Comparison of ENCODE assay signal across 1 cellular context in genomic region chr1:45304311-45305081, GRCh38.
TF ChIP-seq lines count a peak whose summit lies in the region.

No MANE protein-coding gene starts in this region.

TF ChIP-seq in HepG2, 621 proteins besides CTCF, POLR2A, EP300 and RAD21 (continues in another document):
- TF ChIP-seq ZNF263 (CRISPR knock-in tag; IDR thresholded peaks at IDR 0.05) (no peak), ZNF614 (CRISPR knock-in tag; IDR thresholded peaks at IDR 0.05; ENCODE audit: borderline replicate concordance) (no peak), DNMT1 (CRISPR knock-in tag; IDR thresholded peaks at IDR 0.05) (no peak), ZBTB2 (CRISPR knock-in tag; IDR thresholded peaks at IDR 0.05; ENCODE audit: low read depth) (0 out of 2 replicates have a peak, but pooled peaks have one; percentile 12), HMGXB3 (CRISPR knock-in tag; IDR thresholded peaks at IDR 0.05; ENCODE audit: borderline replicate concordance) (no peak), THAP9 (CRISPR knock-in tag; IDR thresholded peaks at IDR 0.05; ENCODE audit: borderline replicate concordance) (peak; percentile 61; the same call in 1 of the 2 replicates), ZNF207 (IDR thresholded peaks at IDR 0.05; ENCODE audit: borderline replicate concordance) (no peak), ZNF83 (CRISPR knock-in tag; IDR thresholded peaks at IDR 0.05; ENCODE audit: borderline replicate concordance) (no peak), ELF3 (CRISPR knock-in tag; IDR thresholded peaks at IDR 0.05) (no peak), ZSCAN20 (CRISPR knock-in tag; IDR thresholded peaks at IDR 0.05; ENCODE audit: borderline replicate concordance) (no peak), DMTF1 (CRISPR knock-in tag; IDR thresholded peaks at IDR 0.05) (no peak), ZNF543 (CRISPR knock-in tag; IDR thresholded peaks at IDR 0.05) (peak; percentile 99), CHD2 (IDR thresholded peaks at IDR 0.05; ENCODE audit: low read depth, low read length) (no peak), HNF1A (IDR thresholded peaks at IDR 0.05; ENCODE audit: low read depth) (no peak), HNF1A (CRISPR knock-in tag; IDR thresholded peaks at IDR 0.05; ENCODE audit: borderline replicate concordance) (no peak), ATF1 (CRISPR knock-in tag; IDR thresholded peaks at IDR 0.05) (no peak), IKZF5 (CRISPR knock-in tag; IDR thresholded peaks at IDR 0.05) (no peak), ZNF777 (CRISPR knock-in tag; IDR thresholded peaks at IDR 0.05) (no peak), CERS6 (CRISPR knock-in tag; IDR thresholded peaks at IDR 0.05) (no peak), POGZ (CRISPR knock-in tag; IDR thresholded peaks at IDR 0.05) (no peak), SMAD9 (CRISPR knock-in tag; IDR thresholded peaks at IDR 0.05) (no peak), SMARCC2 (IDR thresholded peaks at IDR 0.05) (no peak), AHDC1 (CRISPR knock-in tag; IDR thresholded peaks at IDR 0.05; ENCODE audit: borderline replicate concordance) (0 out of 2 replicates have a peak, but pooled peaks have one; percentile 5), ADNP (CRISPR knock-in tag; IDR thresholded peaks at IDR 0.05) (no peak), NPAS2 (CRISPR knock-in tag; IDR thresholded peaks at IDR 0.05; ENCODE audit: borderline replicate concordance) (no peak), ZNF138 (CRISPR knock-in tag; IDR thresholded peaks at IDR 0.05; ENCODE audit: low read depth) (no peak), TCF7 (IDR thresholded peaks at IDR 0.05; ENCODE audit: low read depth) (no peak), SAP130 (CRISPR knock-in tag; IDR thresholded peaks at IDR 0.05; ENCODE audit: low read depth) (no peak), ZNF691 (CRISPR knock-in tag; IDR thresholded peaks at IDR 0.05; ENCODE audit: borderline replicate concordance, low read depth) (no peak), ZNF670 (CRISPR knock-in tag; IDR thresholded peaks at IDR 0.05; ENCODE audit: borderline replicate concordance) (0 out of 2 replicates have a peak, but pooled peaks have one; percentile 23), KDM3A (CRISPR knock-in tag; IDR thresholded peaks at IDR 0.05; ENCODE audit: low read depth) (0 out of 2 replicates have a peak, but pooled peaks have one; percentile 4), HDAC6 (IDR thresholded peaks at IDR 0.05; ENCODE audit: low read depth, low read length) (no peak)
